13 cellular contexts compared by ENCODE assay signal in genomic region chr5:172093965-172094364, GRCh38.
"Had no signal": no experiment of that assay in that cellular context is flagged by ENCODE, and none has a peak within 500 bp of the region (broad histone marks: within the 10 kb centered on the region; RNA-seq: fewer than 3 reads in every experiment).

No MANE protein-coding gene starts in this region.

- H3K27ac ChIP-seq: pancreas, upper lobe of left lung had no signal

- H3K27me3 ChIP-seq: pancreas, upper lobe of left lung had no signal

- H3K9me3 Mint-ChIP-seq: activated naive CD4-positive, alpha-beta T cell treated with anti-CD3 and anti-CD28 coated beads for 36 hours had no signal

- H3K9me3 ChIP-seq: pancreas, upper lobe of left lung had no signal

- DNase-seq: activated CD4-positive, alpha-beta T cell treated with anti-CD3 and anti-CD28 coated beads for 48 hours; activated CD8-positive, alpha-beta memory T cell treated with anti-CD3 and anti-CD28 coated beads for 24 hours; activated naive CD4-positive, alpha-beta T cell treated with anti-CD3 and anti-CD28 coated beads for 36 hours; cerebellar nuclear complex; dermis blood vessel endothelial cell; glutamatergic neuron; pancreas; retina; stimulated activated CD4-positive, alpha-beta T cell treated with anti-CD3 and anti-CD28 coated beads, Interleukin-1b, Interleukin-23, amount 100 ng/mL, for 48 hours; stimulated activated naive CD4-positive, alpha-beta T cell had no signal

- H3K4me3 Mint-ChIP-seq: activated naive CD4-positive, alpha-beta T cell treated with anti-CD3 and anti-CD28 coated beads for 36 hours; neural crest cell; WTC11 had no signal

- H3K36me3 Mint-ChIP-seq: WTC11 had no signal

- H3K27ac Mint-ChIP-seq: activated naive CD4-positive, alpha-beta T cell treated with anti-CD3 and anti-CD28 coated beads for 36 hours; WTC11 had no signal

- H3K4me3 ChIP-seq: pancreas, upper lobe of left lung had no signal

- H3K36me3 ChIP-seq: pancreas had no signal

- ATAC-seq: pancreas, WTC11 had no signal

- H3K4me1 ChIP-seq: pancreas had no signal
